ENCODE assay signal across 9 cellular contexts in the genomic region with DNA sequence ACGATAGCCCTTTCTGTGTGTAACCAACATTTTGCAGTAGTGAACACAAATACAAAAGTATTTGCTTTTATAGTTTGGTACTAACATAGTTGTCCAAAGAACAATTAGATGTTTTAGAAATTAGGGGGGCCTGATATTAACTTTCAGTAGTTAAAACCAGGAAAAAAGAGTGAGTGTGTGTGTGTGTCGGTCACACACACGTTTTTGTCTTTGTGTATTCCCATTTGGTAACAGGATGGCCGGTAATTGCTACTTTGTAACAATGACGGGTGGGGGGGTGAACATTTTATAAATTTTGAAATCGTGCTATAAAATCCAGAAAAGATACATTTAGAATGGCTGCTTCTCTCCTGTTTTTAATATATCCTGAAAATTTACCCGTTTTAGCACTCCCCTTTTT. TPM values are rescaled to one million over a fixed set of nuclear protein-coding genes. Genes with fewer than 3 reads are reported as not detected.
DNase-seq lines count a peak whose midpoint lies in the region; ATAC-seq, FAIRE-seq and TF ChIP-seq lines count a peak whose summit lies in the region.
"Had no signal": no experiment of that assay in that cellular context is flagged by ENCODE, and none has a peak within 500 bp of the region (broad histone marks: within the 10 kb centered on the region; RNA-seq: fewer than 3 reads in every experiment).

No MANE protein-coding gene starts in this region.

- no peak for DNase-seq in activated T-cell treated with anti-CD3 and anti-CD28 coated beads, Interleukin-2, amount 50 U/mL, for 72 hours
- no peak for DNase-seq in activated T-cell treated with anti-CD3 and anti-CD28 coated beads, Interleukin-2, amount 50 U/mL, for 1 hour
- DNase-seq in astrocyte (ENCODE audit: low read depth) = peak; percentile 1
- no peak for DNase-seq in lower leg skin (ENCODE audit: low spot score in 2 of 2)
- no peak for DNase-seq in type B pancreatic cell (ENCODE audit: extremely low spot score, unreplicated experiment)
- DNase-seq in nucleus accumbens (lab: John Stamatoyannopoulos, UW) = no peak
- no peak for DNase-seq in stimulated activated CD4-positive, alpha-beta T cell treated with anti-CD3 and anti-CD28 coated beads, Interleukin-2, amount 100 ng/mL, for 48 hours
- DNase-seq: NCI-H1694 had no signal

- H3K9me3 Mint-ChIP-seq in activated T-cell treated with anti-CD3 and anti-CD28 coated beads, Interleukin-2, amount 50 U/mL, for 72 hours = peaks cover 4 to 6% of the 10 kb centered on the region in 2 donors
- H3K9me3 Mint-ChIP-seq in astrocyte (ENCODE audit: unreplicated experiment) (no peaks in the 10 kb centered on the region), type B pancreatic cell (peaks cover 6% of the 10 kb centered on the region)

- H3K79me2 ChIP-seq in astrocyte (ENCODE audit: insufficient read depth, low read length) = peaks cover 68% of the 10 kb centered on the region

- no peaks in the 10 kb centered on the region for H3K27me3 ChIP-seq in astrocyte (ENCODE audit: insufficient read depth, low read length)

- peak overlapping the region; percentile 97 for H3K9ac ChIP-seq in astrocyte (ENCODE audit: low read length)

- H3K4me2 ChIP-seq in astrocyte (ENCODE audit: low read length) = peak overlapping the region; percentile 92

- peaks cover 25% of the 10 kb centered on the region for H4K20me1 ChIP-seq in astrocyte (ENCODE audit: insufficient read depth, low read length)

- TF ChIP-seq CTCF in astrocyte (IDR thresholded peaks at IDR 0.05; ENCODE audit: insufficient read depth, low read depth, low read length) (no peak), lower leg skin (IDR thresholded peaks at IDR 0.05) (no peak), type B pancreatic cell (conservative IDR thresholded peaks at IDR 0.05) (no peak)

- H3K27me3 Mint-ChIP-seq in activated T-cell treated with anti-CD3 and anti-CD28 coated beads, Interleukin-2, amount 50 U/mL, for 72 hours (ENCODE audit: low read depth) = no peaks in the 10 kb centered on the region
- H3K27me3 Mint-ChIP-seq in astrocyte (ENCODE audit: low read depth, unreplicated experiment) = no peaks in the 10 kb centered on the region
- H3K27me3 Mint-ChIP-seq in type B pancreatic cell = no peaks in the 10 kb centered on the region

- H3K9me3 ChIP-seq in astrocyte (ENCODE audit: insufficient read depth, low read depth, low read length) = no peaks in the 10 kb centered on the region

- peak overlapping the region; percentile 98 to 99 for H3K4me3 Mint-ChIP-seq in activated T-cell treated with anti-CD3 and anti-CD28 coated beads, Interleukin-2, amount 50 U/mL, for 72 hours
- H3K4me3 Mint-ChIP-seq in astrocyte (ENCODE audit: unreplicated experiment) (peak overlapping the region; percentile 99), type B pancreatic cell (peak overlapping the region; percentile 99)

- H3K36me3 ChIP-seq in astrocyte (ENCODE audit: insufficient read depth, low read length) = no peaks in the 10 kb centered on the region

- peaks cover 9 to 18% of the 10 kb centered on the region in 2 donors for H3K36me3 Mint-ChIP-seq in activated T-cell treated with anti-CD3 and anti-CD28 coated beads, Interleukin-2, amount 50 U/mL, for 72 hours (ENCODE audit: insufficient read depth in 2 of 2)
- H3K36me3 Mint-ChIP-seq in astrocyte (ENCODE audit: low read depth, unreplicated experiment) = peaks cover 2% of the 10 kb centered on the region
- peaks cover 18% of the 10 kb centered on the region for H3K36me3 Mint-ChIP-seq in type B pancreatic cell

- H3K27ac Mint-ChIP-seq in activated T-cell treated with anti-CD3 and anti-CD28 coated beads, Interleukin-2, amount 50 U/mL, for 72 hours = peak overlapping the region; percentile 99
- peak overlapping the region; percentile 99 for H3K27ac Mint-ChIP-seq in astrocyte (ENCODE audit: unreplicated experiment)
- H3K27ac Mint-ChIP-seq in type B pancreatic cell = peak overlapping the region; percentile 99

- 10 to 12% methylated on average over 7 of the region's 7 CpGs for WGBS in lower leg skin, 2 donors

- TF ChIP-seq POLR2A in lower leg skin (IDR thresholded peaks at IDR 0.05) = no peak

- H3K4me1 Mint-ChIP-seq in activated T-cell treated with anti-CD3 and anti-CD28 coated beads, Interleukin-2, amount 50 U/mL, for 72 hours (ENCODE audit: low read depth) = peaks cover 51% of the 10 kb centered on the region
- H3K4me1 Mint-ChIP-seq in astrocyte (ENCODE audit: low read depth, unreplicated experiment) (peaks cover 6% of the 10 kb centered on the region), type B pancreatic cell (ENCODE audit: unreplicated experiment) (peaks cover 11% of the 10 kb centered on the region)

- no peak overlapping the region for H2AFZ ChIP-seq in astrocyte (ENCODE audit: low read depth, low read length)

- intact Hi-C loops in lower leg skin (cut with DNase I; ENCODE audit: low total_unique reads) = no loop called here

- ATAC-seq in activated T-cell treated with anti-CD3 and anti-CD28 coated beads, Interleukin-2, amount 50 U/mL, for 72 hours (replicated peaks in 1 of 2) = no peak
- no peak for ATAC-seq in HG03280 (IDR thresholded peaks at IDR 0.05; ENCODE audit: unreplicated experiment)

- peak overlapping the region; percentile 95 for H3K4me3 ChIP-seq in astrocyte (ENCODE audit: insufficient read depth, low read depth, low read length)
- H3K4me3 ChIP-seq in lower leg skin (ENCODE audit: low read depth, poor library complexity, severe bottlenecking) = peak overlapping the region; percentile 78

- peak overlapping the region; percentile 96 for H3K27ac ChIP-seq in astrocyte (ENCODE audit: low read depth, low read length)

- H3K4me1 ChIP-seq in astrocyte (ENCODE audit: insufficient read depth, low read length) = peaks cover 6% of the 10 kb centered on the region

- no peak for FAIRE-seq in astrocyte (lab: Jason Lieb, UNC)

RNA-seq across cellular contexts. Expression of gene PPIG, which starts 1.5 kb away (rescaled TPM):
- total RNA-seq in activated T-cell treated with anti-CD3 and anti-CD28 coated beads, Interleukin-2, amount 50 U/mL, for 72 hours = 10 to 100 TPM; 67.4 to 80.0 TPM
- 40.2 and 42.0 TPM in 2 replicates for total RNA-seq in astrocyte
- total RNA-seq in lower leg skin = 10 to 100 TPM; 23.5 to 31.9 (median 28.0) TPM
- 53.2 and 61.4 TPM in 2 replicates for total RNA-seq in type B pancreatic cell (ENCODE audit: low replicate concordance)

RNA-seq across cellular contexts. Expression of gene FASTKD1, which starts 12.0 kb away (rescaled TPM):
- total RNA-seq in activated T-cell treated with anti-CD3 and anti-CD28 coated beads, Interleukin-2, amount 50 U/mL, for 72 hours = 10 to 100 TPM; 40.4 to 46.3 TPM
- 37.2 and 37.3 TPM in 2 replicates for total RNA-seq in astrocyte
- total RNA-seq in lower leg skin = 1 to 10 TPM; 4.1 to 9.7 (median 6.6) TPM
- total RNA-seq in type B pancreatic cell (ENCODE audit: low replicate concordance) = 35.8 and 38.8 TPM in 2 replicates
